Comparison of ENCODE assay signal across 1 cellular context in the genomic region with DNA sequence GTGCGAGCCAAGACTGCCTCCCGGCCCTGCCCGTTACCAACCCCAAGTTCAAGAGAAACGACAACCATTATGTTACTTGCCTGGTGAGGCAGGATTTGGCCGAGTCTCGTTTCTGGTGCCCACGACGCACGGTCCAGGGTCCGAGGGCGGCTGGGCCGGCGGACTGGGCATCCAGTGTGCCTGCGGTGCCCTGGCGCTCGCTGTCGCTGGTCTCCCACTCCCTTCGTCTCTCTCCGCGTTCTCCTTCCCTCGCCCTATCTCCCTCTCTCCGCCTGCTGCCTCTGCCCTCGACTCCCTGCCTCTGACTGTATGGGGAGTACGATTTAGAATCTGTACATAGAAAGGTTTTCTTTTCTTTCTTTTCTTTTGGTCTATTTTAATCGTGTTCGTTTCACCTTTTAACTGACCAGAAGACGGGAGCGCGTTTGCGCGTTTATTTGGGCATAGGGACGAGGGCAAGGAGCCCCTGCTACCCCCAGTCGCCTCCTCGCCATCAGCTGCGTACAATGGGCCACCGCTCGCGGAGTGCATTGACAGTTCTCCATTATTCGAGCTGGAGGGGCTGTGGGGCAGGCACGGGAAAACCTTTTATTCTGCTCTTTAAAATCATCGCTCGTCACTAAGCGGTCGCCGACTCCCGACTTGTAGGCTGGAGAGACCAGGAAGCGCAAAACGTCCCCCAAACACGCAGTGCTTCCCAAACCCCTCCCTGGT.
A peak's percentile ranks its signal among the peaks of the same experiment; 100 is the strongest.
TF ChIP-seq lines count a peak whose summit lies in the region.

No MANE protein-coding gene starts in this region.

TF ChIP-seq in HepG2, 621 proteins besides CTCF, POLR2A, EP300 and RAD21 (continued from another document and continues in another):
- TF ChIP-seq, protein P1, sequence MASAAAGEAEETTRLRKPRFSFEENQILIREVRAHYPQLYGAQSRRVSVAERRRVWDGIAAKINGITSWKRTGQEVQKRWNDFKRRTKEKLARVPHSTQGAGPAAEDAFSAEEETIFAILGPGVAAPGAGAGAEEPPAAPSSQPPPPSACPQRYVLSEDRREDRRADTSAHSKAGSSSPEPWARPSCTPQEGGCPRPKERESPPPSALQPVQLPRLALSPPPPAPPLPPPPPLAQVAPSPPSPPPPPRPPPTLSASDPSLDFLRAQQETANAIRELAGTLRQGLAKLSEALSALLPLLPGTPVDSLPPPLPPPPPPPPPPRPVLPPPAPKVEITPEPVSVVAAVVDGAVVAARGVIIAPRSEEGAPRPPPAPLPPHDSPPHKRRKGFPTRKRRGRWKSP (CRISPR knock-in tag; IDR thresholded peaks at IDR 0.05), result 0 out of 2 replicates have a peak, but pooled peaks have one; percentile 17
- TF ChIP-seq, protein P2, sequence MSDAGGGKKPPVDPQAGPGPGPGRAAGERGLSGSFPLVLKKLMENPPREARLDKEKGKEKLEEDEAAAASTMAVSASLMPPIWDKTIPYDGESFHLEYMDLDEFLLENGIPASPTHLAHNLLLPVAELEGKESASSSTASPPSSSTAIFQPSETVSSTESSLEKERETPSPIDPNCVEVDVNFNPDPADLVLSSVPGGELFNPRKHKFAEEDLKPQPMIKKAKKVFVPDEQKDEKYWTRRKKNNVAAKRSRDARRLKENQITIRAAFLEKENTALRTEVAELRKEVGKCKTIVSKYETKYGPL (CRISPR knock-in tag; IDR thresholded peaks at IDR 0.05), result no peak
- TF ChIP-seq CBX2 (IDR thresholded peaks at IDR 0.05; ENCODE audit: low read depth, low read length) (peak; percentile 62; the same call in 1 of the 2 replicates), CBX2 (CRISPR knock-in tag; IDR thresholded peaks at IDR 0.05; ENCODE audit: low read depth) (peak; percentile 32), ZNF720 (CRISPR knock-in tag; IDR thresholded peaks at IDR 0.05) (no peak), ZNF737 (CRISPR knock-in tag; IDR thresholded peaks at IDR 0.05; ENCODE audit: borderline replicate concordance) (peak; percentile 32; the same call in 1 of the 2 replicates), ZBTB42 (CRISPR knock-in tag; IDR thresholded peaks at IDR 0.05) (no peak), STAG1 (CRISPR knock-in tag; IDR thresholded peaks at IDR 0.05) (0 out of 2 replicates have a peak, but pooled peaks have one; percentile 2), PRPF4 (IDR thresholded peaks at IDR 0.05; ENCODE audit: low read depth, low read length, poor library complexity, severe bottlenecking) (no peak), NR2F2 (IDR thresholded peaks at IDR 0.05; ENCODE audit: borderline replicate concordance, low read depth) (no peak), ZFP1 (CRISPR knock-in tag; IDR thresholded peaks at IDR 0.05) (no peak), ZNF263 (CRISPR knock-in tag; IDR thresholded peaks at IDR 0.05) (no peak), TOPORS (CRISPR knock-in tag; IDR thresholded peaks at IDR 0.05) (no peak), HNRNPUL1 (IDR thresholded peaks at IDR 0.05; ENCODE audit: low read depth, low read length) (no peak), SOX5 (CRISPR knock-in tag; IDR thresholded peaks at IDR 0.05; ENCODE audit: borderline replicate concordance) (no peak), POGZ (CRISPR knock-in tag; IDR thresholded peaks at IDR 0.05) (no peak), IRF2 (CRISPR knock-in tag; IDR thresholded peaks at IDR 0.05) (no peak), ZFX (CRISPR knock-in tag; IDR thresholded peaks at IDR 0.05; ENCODE audit: low read depth) (0 out of 2 replicates have a peak, but pooled peaks have one; percentile 39), RBFOX2 (IDR thresholded peaks at IDR 0.05; ENCODE audit: low read depth, low read length) (peak; percentile 12; the same call in 1 of the 2 replicates), TBL1XR1 (IDR thresholded peaks at IDR 0.05; ENCODE audit: borderline replicate concordance, low read length, partially characterized antibody) (no peak), HMG20A (CRISPR knock-in tag; IDR thresholded peaks at IDR 0.05; ENCODE audit: borderline replicate concordance) (no peak), ZNF225 (CRISPR knock-in tag; IDR thresholded peaks at IDR 0.05) (peak; percentile 61; the same call in 1 of the 2 replicates), SNAI1 (CRISPR knock-in tag; IDR thresholded peaks at IDR 0.05; ENCODE audit: borderline replicate concordance) (no peak), ZC3H13 (CRISPR knock-in tag; IDR thresholded peaks at IDR 0.05) (0 out of 2 replicates have a peak, but pooled peaks have one; percentile 55), ZNF296 (CRISPR knock-in tag; conservative IDR thresholded peaks at IDR 0.05) (no peak), KDM5B (CRISPR knock-in tag; IDR thresholded peaks at IDR 0.05; ENCODE audit: borderline replicate concordance) (no peak; the same call in 1 of the 2 replicates), POLR2G (IDR thresholded peaks at IDR 0.05; ENCODE audit: low read depth, low read length) (no peak), PHF8 (CRISPR knock-in tag; IDR thresholded peaks at IDR 0.05) (peak; percentile 60), ZNF777 (CRISPR knock-in tag; IDR thresholded peaks at IDR 0.05) (peak; percentile 84)
- TF ChIP-seq, protein P3, sequence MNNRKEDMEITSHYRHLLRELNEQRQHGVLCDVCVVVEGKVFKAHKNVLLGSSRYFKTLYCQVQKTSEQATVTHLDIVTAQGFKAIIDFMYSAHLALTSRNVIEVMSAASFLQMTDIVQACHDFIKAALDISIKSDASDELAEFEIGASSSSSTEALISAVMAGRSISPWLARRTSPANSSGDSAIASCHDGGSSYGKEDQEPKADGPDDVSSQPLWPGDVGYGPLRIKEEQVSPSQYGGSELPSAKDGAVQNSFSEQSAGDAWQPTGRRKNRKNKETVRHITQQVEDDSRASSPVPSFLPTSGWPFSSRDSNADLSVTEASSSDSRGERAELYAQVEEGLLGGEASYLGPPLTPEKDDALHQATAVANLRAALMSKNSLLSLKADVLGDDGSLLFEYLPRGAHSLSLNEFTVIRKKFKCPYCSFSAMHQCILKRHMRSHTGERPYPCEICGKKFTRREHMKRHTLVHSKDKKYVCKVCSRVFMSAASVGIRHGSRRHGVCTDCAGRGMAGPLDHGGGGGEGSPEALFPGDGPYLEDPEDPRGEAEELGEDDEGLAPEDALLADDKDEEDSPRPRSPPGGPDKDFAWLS (CRISPR knock-in tag; IDR thresholded peaks at IDR 0.05; ENCODE audit: borderline replicate concordance), result no peak
- TF ChIP-seq, protein P4, sequence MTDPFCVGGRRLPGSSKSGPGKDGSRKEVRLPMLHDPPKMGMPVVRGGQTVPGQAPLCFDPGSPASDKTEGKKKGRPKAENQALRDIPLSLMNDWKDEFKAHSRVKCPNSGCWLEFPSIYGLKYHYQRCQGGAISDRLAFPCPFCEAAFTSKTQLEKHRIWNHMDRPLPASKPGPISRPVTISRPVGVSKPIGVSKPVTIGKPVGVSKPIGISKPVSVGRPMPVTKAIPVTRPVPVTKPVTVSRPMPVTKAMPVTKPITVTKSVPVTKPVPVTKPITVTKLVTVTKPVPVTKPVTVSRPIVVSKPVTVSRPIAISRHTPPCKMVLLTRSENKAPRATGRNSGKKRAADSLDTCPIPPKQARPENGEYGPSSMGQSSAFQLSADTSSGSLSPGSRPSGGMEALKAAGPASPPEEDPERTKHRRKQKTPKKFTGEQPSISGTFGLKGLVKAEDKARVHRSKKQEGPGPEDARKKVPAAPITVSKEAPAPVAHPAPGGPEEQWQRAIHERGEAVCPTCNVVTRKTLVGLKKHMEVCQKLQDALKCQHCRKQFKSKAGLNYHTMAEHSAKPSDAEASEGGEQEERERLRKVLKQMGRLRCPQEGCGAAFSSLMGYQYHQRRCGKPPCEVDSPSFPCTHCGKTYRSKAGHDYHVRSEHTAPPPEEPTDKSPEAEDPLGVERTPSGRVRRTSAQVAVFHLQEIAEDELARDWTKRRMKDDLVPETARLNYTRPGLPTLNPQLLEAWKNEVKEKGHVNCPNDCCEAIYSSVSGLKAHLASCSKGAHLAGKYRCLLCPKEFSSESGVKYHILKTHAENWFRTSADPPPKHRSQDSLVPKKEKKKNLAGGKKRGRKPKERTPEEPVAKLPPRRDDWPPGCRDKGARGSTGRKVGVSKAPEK (CRISPR knock-in tag; IDR thresholded peaks at IDR 0.05; ENCODE audit: borderline replicate concordance), result 0 out of 2 replicates have a peak, but pooled peaks have one; percentile 8
- TF ChIP-seq, protein P5, sequence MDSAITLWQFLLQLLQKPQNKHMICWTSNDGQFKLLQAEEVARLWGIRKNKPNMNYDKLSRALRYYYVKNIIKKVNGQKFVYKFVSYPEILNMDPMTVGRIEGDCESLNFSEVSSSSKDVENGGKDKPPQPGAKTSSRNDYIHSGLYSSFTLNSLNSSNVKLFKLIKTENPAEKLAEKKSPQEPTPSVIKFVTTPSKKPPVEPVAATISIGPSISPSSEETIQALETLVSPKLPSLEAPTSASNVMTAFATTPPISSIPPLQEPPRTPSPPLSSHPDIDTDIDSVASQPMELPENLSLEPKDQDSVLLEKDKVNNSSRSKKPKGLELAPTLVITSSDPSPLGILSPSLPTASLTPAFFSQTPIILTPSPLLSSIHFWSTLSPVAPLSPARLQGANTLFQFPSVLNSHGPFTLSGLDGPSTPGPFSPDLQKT (CRISPR knock-in tag; IDR thresholded peaks at IDR 0.05; ENCODE audit: borderline replicate concordance), result no peak
- TF ChIP-seq, protein P6, sequence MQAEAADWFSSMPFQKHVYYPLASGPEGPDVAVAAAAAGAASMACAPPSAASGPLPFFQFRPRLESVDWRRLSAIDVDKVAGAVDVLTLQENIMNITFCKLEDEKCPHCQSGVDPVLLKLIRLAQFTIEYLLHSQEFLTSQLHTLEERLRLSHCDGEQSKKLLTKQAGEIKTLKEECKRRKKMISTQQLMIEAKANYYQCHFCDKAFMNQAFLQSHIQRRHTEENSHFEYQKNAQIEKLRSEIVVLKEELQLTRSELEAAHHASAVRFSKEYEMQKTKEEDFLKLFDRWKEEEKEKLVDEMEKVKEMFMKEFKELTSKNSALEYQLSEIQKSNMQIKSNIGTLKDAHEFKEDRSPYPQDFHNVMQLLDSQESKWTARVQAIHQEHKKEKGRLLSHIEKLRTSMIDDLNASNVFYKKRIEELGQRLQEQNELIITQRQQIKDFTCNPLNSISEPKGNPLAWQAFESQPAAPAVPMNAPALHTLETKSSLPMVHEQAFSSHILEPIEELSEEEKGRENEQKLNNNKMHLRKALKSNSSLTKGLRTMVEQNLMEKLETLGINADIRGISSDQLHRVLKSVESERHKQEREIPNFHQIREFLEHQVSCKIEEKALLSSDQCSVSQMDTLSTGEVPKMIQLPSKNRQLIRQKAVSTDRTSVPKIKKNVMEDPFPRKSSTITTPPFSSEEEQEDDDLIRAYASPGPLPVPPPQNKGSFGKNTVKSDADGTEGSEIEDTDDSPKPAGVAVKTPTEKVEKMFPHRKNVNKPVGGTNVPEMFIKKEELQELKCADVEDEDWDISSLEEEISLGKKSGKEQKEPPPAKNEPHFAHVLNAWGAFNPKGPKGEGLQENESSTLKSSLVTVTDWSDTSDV (CRISPR knock-in tag; IDR thresholded peaks at IDR 0.05), result 0 out of 2 replicates have a peak, but pooled peaks have one; percentile 26
- TF ChIP-seq, protein P7, sequence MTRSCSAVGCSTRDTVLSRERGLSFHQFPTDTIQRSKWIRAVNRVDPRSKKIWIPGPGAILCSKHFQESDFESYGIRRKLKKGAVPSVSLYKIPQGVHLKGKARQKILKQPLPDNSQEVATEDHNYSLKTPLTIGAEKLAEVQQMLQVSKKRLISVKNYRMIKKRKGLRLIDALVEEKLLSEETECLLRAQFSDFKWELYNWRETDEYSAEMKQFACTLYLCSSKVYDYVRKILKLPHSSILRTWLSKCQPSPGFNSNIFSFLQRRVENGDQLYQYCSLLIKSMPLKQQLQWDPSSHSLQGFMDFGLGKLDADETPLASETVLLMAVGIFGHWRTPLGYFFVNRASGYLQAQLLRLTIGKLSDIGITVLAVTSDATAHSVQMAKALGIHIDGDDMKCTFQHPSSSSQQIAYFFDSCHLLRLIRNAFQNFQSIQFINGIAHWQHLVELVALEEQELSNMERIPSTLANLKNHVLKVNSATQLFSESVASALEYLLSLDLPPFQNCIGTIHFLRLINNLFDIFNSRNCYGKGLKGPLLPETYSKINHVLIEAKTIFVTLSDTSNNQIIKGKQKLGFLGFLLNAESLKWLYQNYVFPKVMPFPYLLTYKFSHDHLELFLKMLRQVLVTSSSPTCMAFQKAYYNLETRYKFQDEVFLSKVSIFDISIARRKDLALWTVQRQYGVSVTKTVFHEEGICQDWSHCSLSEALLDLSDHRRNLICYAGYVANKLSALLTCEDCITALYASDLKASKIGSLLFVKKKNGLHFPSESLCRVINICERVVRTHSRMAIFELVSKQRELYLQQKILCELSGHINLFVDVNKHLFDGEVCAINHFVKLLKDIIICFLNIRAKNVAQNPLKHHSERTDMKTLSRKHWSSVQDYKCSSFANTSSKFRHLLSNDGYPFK (CRISPR knock-in tag; IDR thresholded peaks at IDR 0.05; ENCODE audit: borderline replicate concordance), result 0 out of 2 replicates have a peak, but pooled peaks have one; percentile 27
- TF ChIP-seq, protein P8, sequence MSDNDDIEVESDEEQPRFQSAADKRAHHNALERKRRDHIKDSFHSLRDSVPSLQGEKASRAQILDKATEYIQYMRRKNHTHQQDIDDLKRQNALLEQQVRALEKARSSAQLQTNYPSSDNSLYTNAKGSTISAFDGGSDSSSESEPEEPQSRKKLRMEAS (IDR thresholded peaks at IDR 0.05), result peak; percentile 9; the same call in 1 of the 2 replicates
- TF ChIP-seq, protein P9, sequence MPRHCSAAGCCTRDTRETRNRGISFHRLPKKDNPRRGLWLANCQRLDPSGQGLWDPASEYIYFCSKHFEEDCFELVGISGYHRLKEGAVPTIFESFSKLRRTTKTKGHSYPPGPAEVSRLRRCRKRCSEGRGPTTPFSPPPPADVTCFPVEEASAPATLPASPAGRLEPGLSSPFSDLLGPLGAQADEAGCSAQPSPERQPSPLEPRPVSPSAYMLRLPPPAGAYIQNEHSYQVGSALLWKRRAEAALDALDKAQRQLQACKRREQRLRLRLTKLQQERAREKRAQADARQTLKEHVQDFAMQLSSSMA (CRISPR knock-in tag; IDR thresholded peaks at IDR 0.05), result 0 out of 2 replicates have a peak, but pooled peaks have one; percentile 8
- TF ChIP-seq, protein P10, sequence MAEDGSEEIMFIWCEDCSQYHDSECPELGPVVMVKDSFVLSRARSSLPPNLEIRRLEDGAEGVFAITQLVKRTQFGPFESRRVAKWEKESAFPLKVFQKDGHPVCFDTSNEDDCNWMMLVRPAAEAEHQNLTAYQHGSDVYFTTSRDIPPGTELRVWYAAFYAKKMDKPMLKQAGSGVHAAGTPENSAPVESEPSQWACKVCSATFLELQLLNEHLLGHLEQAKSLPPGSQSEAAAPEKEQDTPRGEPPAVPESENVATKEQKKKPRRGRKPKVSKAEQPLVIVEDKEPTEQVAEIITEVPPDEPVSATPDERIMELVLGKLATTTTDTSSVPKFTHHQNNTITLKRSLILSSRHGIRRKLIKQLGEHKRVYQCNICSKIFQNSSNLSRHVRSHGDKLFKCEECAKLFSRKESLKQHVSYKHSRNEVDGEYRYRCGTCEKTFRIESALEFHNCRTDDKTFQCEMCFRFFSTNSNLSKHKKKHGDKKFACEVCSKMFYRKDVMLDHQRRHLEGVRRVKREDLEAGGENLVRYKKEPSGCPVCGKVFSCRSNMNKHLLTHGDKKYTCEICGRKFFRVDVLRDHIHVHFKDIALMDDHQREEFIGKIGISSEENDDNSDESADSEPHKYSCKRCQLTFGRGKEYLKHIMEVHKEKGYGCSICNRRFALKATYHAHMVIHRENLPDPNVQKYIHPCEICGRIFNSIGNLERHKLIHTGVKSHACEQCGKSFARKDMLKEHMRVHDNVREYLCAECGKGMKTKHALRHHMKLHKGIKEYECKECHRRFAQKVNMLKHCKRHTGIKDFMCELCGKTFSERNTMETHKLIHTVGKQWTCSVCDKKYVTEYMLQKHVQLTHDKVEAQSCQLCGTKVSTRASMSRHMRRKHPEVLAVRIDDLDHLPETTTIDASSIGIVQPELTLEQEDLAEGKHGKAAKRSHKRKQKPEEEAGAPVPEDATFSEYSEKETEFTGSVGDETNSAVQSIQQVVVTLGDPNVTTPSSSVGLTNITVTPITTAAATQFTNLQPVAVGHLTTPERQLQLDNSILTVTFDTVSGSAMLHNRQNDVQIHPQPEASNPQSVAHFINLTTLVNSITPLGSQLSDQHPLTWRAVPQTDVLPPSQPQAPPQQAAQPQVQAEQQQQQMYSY (CRISPR knock-in tag; IDR thresholded peaks at IDR 0.05), result no peak
